Comparison of ENCODE assay signal across 8 cellular contexts in the genomic region with DNA sequence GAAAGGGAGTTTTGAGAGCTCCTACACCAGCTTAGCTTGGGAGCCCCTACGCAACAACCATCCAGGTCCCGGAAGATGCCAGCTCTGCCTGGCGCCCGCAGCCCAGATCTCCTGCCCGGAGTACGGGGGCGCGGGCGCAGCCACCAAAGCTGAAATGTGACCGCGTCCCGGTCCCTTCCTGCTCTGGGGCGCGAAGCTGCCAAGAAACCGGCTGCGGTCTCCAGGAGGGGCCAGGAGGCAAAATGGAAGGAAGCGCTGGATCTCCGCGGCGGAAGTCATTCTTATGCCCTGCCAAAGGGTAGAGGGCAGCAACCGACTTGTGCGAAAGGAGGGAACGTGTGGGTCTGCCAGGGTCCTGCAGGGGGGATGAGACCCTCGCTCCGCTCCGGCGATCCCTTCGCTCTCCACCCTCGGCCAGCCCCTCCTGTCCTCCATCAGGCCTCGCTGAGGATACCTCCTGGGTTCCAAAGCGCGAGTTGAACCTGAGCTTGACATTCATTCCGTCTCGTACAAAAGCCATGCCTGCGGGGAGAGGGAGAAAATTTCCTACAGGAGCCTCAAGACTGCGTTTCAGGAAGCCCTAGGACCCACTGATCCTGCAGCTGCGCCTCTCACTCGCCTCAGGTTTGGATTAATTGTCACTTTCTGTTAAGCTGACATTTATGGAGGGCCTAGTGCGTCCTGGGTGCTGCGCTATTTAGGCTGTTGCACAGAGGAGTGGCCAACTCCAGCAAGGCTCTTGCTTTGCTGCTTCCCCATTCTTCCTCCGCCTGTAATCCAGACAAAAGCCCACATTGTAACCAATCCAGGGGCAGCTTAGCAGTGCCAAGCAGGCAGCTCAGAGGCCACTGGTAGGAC.
A peak's percentile ranks its signal among the peaks of the same experiment; 100 is the strongest.
DNase-seq lines count a peak whose midpoint lies in the region; ATAC-seq and TF ChIP-seq lines count a peak whose summit lies in the region.

No MANE protein-coding gene starts in this region.

- peaks cover 8% of the 10 kb centered on the region for H3K79me2 ChIP-seq in Loucy (ENCODE audit: insufficient read depth, low read length)

- no peaks in the 10 kb centered on the region for H4K20me1 ChIP-seq in Loucy (ENCODE audit: insufficient read depth, low read length, poor library complexity, severe bottlenecking)

- peak overlapping the region; percentile 80 for H2AFZ ChIP-seq in Loucy (ENCODE audit: low read length)

- H3K27me3 ChIP-seq in Loucy (ENCODE audit: insufficient read depth, low read length, poor library complexity, severe bottlenecking): no peaks in the 10 kb centered on the region

- peak overlapping the region; percentile 63 for H3K4me3 Mint-ChIP-seq in activated T-helper 17 cell treated with anti-CD3 and anti-CD28 coated beads, Interleukin-2, amount 50 U/mL, for 72 hours

- POLR2A ChIA-PET in GM10248 (lab: Yijun Ruan, JAX): no interaction called here

- ATAC-seq in GM21723 (IDR thresholded peaks at IDR 0.05; ENCODE audit: unreplicated experiment): peak; percentile 79
- ATAC-seq in activated T-helper 17 cell treated with anti-CD3 and anti-CD28 coated beads, Interleukin-2, amount 50 U/mL, for 72 hours (replicated peaks): peak; percentile 35

- H3K27me3 Mint-ChIP-seq in activated T-helper 17 cell treated with anti-CD3 and anti-CD28 coated beads, Interleukin-2, amount 50 U/mL, for 72 hours: peaks cover 7% of the 10 kb centered on the region

- TF ChIP-seq CTCF in GM10248 (IDR thresholded peaks at IDR 0.05; ENCODE audit: control extremely low read depth, extremely low read depth, low read depth, missing control alignments) (no peak), Loucy (conservative IDR thresholded peaks at IDR 0.05; ENCODE audit: low read length) (no peak)

- H3K9me3 ChIP-seq in Loucy (ENCODE audit: insufficient read depth, low read depth, low read length): no peaks in the 10 kb centered on the region

- peak overlapping the region; percentile 77 for H3K4me3 ChIP-seq in Loucy (ENCODE audit: low read length, poor library complexity, severe bottlenecking)

- DNase-seq in GM10248 (ENCODE audit: extremely low spot score) (peak; percentile 27), head of caudate nucleus (peak; percentile 61 to 92 (median 79)), putamen (ENCODE audit: low spot score) (peak; percentile 92), T1000 (lab: John Stamatoyannopoulos, UW) (no peak), NCI-H1092 (lab: John Stamatoyannopoulos, UW) (no peak)

- H3K9ac ChIP-seq in Loucy (ENCODE audit: low read depth, low read length, poor library complexity, severe bottlenecking): peak overlapping the region; percentile 79

- CTCF ChIA-PET in GM10248 (lab: Yijun Ruan, JAX): interaction anchor here (1.0 to 2.1 kb wide), 4 partner anchors 9 to 79 kb away, joined by 3 to 5 read pairs (median 4); no protein-coding TSS in a partner anchor

- intact Hi-C loops in head of caudate nucleus (cut with DNase I): loop anchor here (5.0 kb wide), 1 partner anchor 302 kb away; no protein-coding TSS in a partner anchor

- no peaks in the 10 kb centered on the region for H3F3A ChIP-seq in Loucy (ENCODE audit: low read depth)

- peak overlapping the region; percentile 72 for H3K4me2 ChIP-seq in Loucy (ENCODE audit: low read depth, low read length, poor library complexity, severe bottlenecking)

- H3K4me1 Mint-ChIP-seq in activated T-helper 17 cell treated with anti-CD3 and anti-CD28 coated beads, Interleukin-2, amount 50 U/mL, for 72 hours: no peaks in the 10 kb centered on the region

- H3K36me3 ChIP-seq in Loucy (ENCODE audit: insufficient read depth, low read length): no peaks in the 10 kb centered on the region

- H3K9me2 ChIP-seq in Loucy (replicated peaks; ENCODE audit: low read depth, low read length): no peaks in the 10 kb centered on the region

- H3K27ac Mint-ChIP-seq in activated T-helper 17 cell treated with anti-CD3 and anti-CD28 coated beads, Interleukin-2, amount 50 U/mL, for 72 hours: no peak overlapping the region

- H3K4me1 ChIP-seq in Loucy (ENCODE audit: insufficient read depth, low read length, poor library complexity, severe bottlenecking): peaks cover 19% of the 10 kb centered on the region

- H3K36me3 Mint-ChIP-seq in activated T-helper 17 cell treated with anti-CD3 and anti-CD28 coated beads, Interleukin-2, amount 50 U/mL, for 72 hours (ENCODE audit: low read depth): no peaks in the 10 kb centered on the region

- H3K9me3 Mint-ChIP-seq in activated T-helper 17 cell treated with anti-CD3 and anti-CD28 coated beads, Interleukin-2, amount 50 U/mL, for 72 hours: no peaks in the 10 kb centered on the region

Comparison
In these comparisons a context has a peak if more than half of its experiments do, and no peak if none do; other contexts are left out.
1. DNase-seq: peak in GM10248 (single experiment), head of caudate nucleus (42 of 42) and putamen (single experiment); none in T1000 (single experiment) and NCI-H1092 (single experiment).